1 cellular context compared by ENCODE assay signal in the genomic region with DNA sequence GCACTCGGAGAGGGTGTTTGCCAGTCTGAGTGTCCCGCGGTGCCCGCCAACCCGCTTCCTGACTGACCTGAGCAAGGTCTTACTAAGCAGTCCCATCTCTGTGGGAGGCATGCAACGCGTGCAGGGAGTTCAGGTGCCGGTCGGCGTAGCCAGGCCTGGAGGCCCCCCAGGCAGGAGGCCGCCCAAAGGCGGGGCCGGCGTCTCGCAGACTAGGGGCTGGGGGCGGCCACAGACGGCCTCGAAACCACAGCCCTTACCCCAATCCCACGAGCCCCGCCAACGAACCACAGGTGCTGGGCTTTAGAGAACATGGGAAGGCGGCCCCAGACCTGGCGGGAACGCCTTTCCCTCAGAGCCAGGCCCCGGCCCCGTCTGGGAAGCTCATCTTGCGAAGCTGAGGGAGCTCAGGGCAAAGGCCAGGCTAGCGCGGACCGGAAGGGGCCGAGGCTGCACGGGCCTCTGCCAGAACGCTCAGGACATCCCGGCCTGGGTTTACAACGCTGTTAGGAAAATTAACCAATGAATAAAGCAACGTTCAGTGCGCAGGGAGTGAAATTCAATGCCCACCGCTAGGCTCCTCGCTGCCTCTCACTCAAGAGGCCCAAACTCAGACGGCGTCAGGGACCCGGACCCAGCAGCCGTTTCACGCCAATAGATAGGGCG.
TF ChIP-seq lines count a peak whose summit lies in the region.

No MANE protein-coding gene starts in this region.

TF ChIP-seq in HepG2, 621 proteins besides CTCF, POLR2A, EP300 and RAD21 (continued from another document and continues in another):
- TF ChIP-seq, protein P1, sequence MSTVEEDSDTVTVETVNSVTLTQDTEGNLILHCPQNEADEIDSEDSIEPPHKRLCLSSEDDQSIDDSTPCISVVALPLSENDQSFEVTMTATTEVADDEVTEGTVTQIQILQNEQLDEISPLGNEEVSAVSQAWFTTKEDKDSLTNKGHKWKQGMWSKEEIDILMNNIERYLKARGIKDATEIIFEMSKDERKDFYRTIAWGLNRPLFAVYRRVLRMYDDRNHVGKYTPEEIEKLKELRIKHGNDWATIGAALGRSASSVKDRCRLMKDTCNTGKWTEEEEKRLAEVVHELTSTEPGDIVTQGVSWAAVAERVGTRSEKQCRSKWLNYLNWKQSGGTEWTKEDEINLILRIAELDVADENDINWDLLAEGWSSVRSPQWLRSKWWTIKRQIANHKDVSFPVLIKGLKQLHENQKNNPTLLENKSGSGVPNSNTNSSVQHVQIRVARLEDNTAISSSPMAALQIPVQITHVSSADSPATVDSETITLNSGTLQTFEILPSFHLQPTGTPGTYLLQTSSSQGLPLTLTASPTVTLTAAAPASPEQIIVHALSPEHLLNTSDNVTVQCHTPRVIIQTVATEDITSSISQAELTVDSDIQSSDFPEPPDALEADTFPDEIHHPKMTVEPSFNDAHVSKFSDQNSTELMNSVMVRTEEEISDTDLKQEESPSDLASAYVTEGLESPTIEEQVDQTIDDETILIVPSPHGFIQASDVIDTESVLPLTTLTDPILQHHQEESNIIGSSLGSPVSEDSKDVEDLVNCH (CRISPR knock-in tag; IDR thresholded peaks at IDR 0.05) = 0 out of 2 replicates have a peak, but pooled peaks have one; percentile 44
- TF ChIP-seq, protein P2, sequence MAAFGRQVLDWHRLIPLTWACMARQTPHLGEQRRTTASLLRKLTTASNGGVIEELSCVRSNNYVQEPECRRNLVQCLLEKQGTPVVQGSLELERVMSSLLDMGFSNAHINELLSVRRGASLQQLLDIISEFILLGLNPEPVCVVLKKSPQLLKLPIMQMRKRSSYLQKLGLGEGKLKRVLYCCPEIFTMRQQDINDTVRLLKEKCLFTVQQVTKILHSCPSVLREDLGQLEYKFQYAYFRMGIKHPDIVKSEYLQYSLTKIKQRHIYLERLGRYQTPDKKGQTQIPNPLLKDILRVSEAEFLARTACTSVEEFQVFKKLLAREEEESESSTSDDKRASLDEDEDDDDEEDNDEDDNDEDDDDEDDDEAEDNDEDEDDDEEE (CRISPR knock-in tag; IDR thresholded peaks at IDR 0.05) = peak; percentile 73; the same call in 1 of the 2 replicates
- TF ChIP-seq ZNF264 (CRISPR knock-in tag; IDR thresholded peaks at IDR 0.05) (peak; percentile 85), ZBTB46 (CRISPR knock-in tag; IDR thresholded peaks at IDR 0.05; ENCODE audit: borderline replicate concordance) (peak; percentile 79; the same call in 1 of the 2 replicates), JARID2 (CRISPR knock-in tag; IDR thresholded peaks at IDR 0.05; ENCODE audit: insufficient replicate concordance) (no peak), ZNF446 (CRISPR knock-in tag; IDR thresholded peaks at IDR 0.05) (peak; percentile 80), PITX1 (CRISPR knock-in tag; IDR thresholded peaks at IDR 0.05) (peak; percentile 47; the same call in 1 of the 2 replicates), ZNF543 (CRISPR knock-in tag; IDR thresholded peaks at IDR 0.05) (peak; percentile 93; the same call in 1 of the 2 replicates), ZNF430 (CRISPR knock-in tag; IDR thresholded peaks at IDR 0.05) (peak; percentile 63; the same call in 1 of the 2 replicates), GTF3A (CRISPR knock-in tag; conservative IDR thresholded peaks at IDR 0.05) (0 out of 2 replicates have a peak, but pooled peaks have one; percentile 57), ESRRA (CRISPR knock-in tag; IDR thresholded peaks at IDR 0.05; ENCODE audit: low read depth) (no peak; the same call in 1 of the 2 replicates), YEATS4 (CRISPR knock-in tag; IDR thresholded peaks at IDR 0.05; ENCODE audit: borderline replicate concordance) (peak; percentile 81), HDAC1 (CRISPR knock-in tag; IDR thresholded peaks at IDR 0.05) (peak; percentile 46; the same call in 1 of the 2 replicates), KLF6 (CRISPR knock-in tag; IDR thresholded peaks at IDR 0.05) (peak; percentile 92), GABPB1 (CRISPR knock-in tag; IDR thresholded peaks at IDR 0.05) (peak; percentile 88), TCF7 (IDR thresholded peaks at IDR 0.05; ENCODE audit: low read depth) (no peak), GFI1 (CRISPR knock-in tag; IDR thresholded peaks at IDR 0.05; ENCODE audit: borderline replicate concordance) (peak; percentile 38; the same call in 1 of the 2 replicates), ZFP82 (CRISPR knock-in tag; IDR thresholded peaks at IDR 0.05; ENCODE audit: borderline replicate concordance) (peak; percentile 78; the same call in 1 of the 2 replicates), ARNT (IDR thresholded peaks at IDR 0.05) (no peak), POLR2AphosphoS5 (IDR thresholded peaks at IDR 0.05; ENCODE audit: low read depth, low read length) (peak; percentile 92), ZNF24 (IDR thresholded peaks at IDR 0.05) (no peak), MXD1 (CRISPR knock-in tag; IDR thresholded peaks at IDR 0.05) (peak; percentile 90), PAX8 (CRISPR knock-in tag; IDR thresholded peaks at IDR 0.05; ENCODE audit: borderline replicate concordance) (peak; percentile 98), NR2F1 (CRISPR knock-in tag; IDR thresholded peaks at IDR 0.05) (peak; percentile 34 to 38; a peak in 2 of 4 replicates), SSRP1 (CRISPR knock-in tag; IDR thresholded peaks at IDR 0.05) (no peak), SPEN (CRISPR knock-in tag; IDR thresholded peaks at IDR 0.05; ENCODE audit: low read depth) (no peak; the same call in 1 of the 2 replicates), ZSCAN20 (CRISPR knock-in tag; IDR thresholded peaks at IDR 0.05; ENCODE audit: borderline replicate concordance) (peak; percentile 83), ZBTB7B (CRISPR knock-in tag; IDR thresholded peaks at IDR 0.05) (peak; percentile 14; the same call in 1 of the 2 replicates), DZIP1 (CRISPR knock-in tag; IDR thresholded peaks at IDR 0.05) (peak; percentile 82; the same call in 1 of the 2 replicates), ISL2 (CRISPR knock-in tag; IDR thresholded peaks at IDR 0.05) (peak; percentile 66; the same call in 1 of the 2 replicates), GABPA (IDR thresholded peaks at IDR 0.05; ENCODE audit: low read depth, low read length) (no peak), GABPA (CRISPR knock-in tag; IDR thresholded peaks at IDR 0.05; ENCODE audit: low read depth) (peak; percentile 70), ZNF709 (CRISPR knock-in tag; IDR thresholded peaks at IDR 0.05) (peak; percentile 74; the same call in 1 of the 2 replicates), ZNF670 (CRISPR knock-in tag; IDR thresholded peaks at IDR 0.05; ENCODE audit: borderline replicate concordance) (no peak; the same call in 1 of the 2 replicates), SMARCC2 (IDR thresholded peaks at IDR 0.05) (no peak), ARNTL (CRISPR knock-in tag; IDR thresholded peaks at IDR 0.05) (peak; percentile 14; the same call in 1 of the 2 replicates)
- TF ChIP-seq, protein P3, sequence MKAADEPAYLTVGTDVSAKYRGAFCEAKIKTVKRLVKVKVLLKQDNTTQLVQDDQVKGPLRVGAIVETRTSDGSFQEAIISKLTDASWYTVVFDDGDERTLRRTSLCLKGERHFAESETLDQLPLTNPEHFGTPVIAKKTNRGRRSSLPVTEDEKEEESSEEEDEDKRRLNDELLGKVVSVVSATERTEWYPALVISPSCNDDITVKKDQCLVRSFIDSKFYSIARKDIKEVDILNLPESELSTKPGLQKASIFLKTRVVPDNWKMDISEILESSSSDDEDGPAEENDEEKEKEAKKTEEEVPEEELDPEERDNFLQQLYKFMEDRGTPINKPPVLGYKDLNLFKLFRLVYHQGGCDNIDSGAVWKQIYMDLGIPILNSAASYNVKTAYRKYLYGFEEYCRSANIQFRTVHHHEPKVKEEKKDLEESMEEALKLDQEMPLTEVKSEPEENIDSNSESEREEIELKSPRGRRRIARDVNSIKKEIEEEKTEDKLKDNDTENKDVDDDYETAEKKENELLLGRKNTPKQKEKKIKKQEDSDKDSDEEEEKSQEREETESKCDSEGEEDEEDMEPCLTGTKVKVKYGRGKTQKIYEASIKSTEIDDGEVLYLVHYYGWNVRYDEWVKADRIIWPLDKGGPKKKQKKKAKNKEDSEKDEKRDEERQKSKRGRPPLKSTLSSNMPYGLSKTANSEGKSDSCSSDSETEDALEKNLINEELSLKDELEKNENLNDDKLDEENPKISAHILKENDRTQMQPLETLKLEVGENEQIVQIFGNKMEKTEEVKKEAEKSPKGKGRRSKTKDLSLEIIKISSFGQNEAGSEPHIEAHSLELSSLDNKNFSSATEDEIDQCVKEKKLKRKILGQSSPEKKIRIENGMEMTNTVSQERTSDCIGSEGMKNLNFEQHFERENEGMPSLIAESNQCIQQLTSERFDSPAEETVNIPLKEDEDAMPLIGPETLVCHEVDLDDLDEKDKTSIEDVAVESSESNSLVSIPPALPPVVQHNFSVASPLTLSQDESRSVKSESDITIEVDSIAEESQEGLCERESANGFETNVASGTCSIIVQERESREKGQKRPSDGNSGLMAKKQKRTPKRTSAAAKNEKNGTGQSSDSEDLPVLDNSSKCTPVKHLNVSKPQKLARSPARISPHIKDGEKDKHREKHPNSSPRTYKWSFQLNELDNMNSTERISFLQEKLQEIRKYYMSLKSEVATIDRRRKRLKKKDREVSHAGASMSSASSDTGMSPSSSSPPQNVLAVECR (CRISPR knock-in tag; IDR thresholded peaks at IDR 0.05; ENCODE audit: borderline replicate concordance) = peak; percentile 68
- TF ChIP-seq, protein P4, sequence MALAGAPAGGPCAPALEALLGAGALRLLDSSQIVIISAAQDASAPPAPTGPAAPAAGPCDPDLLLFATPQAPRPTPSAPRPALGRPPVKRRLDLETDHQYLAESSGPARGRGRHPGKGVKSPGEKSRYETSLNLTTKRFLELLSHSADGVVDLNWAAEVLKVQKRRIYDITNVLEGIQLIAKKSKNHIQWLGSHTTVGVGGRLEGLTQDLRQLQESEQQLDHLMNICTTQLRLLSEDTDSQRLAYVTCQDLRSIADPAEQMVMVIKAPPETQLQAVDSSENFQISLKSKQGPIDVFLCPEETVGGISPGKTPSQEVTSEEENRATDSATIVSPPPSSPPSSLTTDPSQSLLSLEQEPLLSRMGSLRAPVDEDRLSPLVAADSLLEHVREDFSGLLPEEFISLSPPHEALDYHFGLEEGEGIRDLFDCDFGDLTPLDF (CRISPR knock-in tag; IDR thresholded peaks at IDR 0.05) = peak; percentile 84
- TF ChIP-seq, protein P5, sequence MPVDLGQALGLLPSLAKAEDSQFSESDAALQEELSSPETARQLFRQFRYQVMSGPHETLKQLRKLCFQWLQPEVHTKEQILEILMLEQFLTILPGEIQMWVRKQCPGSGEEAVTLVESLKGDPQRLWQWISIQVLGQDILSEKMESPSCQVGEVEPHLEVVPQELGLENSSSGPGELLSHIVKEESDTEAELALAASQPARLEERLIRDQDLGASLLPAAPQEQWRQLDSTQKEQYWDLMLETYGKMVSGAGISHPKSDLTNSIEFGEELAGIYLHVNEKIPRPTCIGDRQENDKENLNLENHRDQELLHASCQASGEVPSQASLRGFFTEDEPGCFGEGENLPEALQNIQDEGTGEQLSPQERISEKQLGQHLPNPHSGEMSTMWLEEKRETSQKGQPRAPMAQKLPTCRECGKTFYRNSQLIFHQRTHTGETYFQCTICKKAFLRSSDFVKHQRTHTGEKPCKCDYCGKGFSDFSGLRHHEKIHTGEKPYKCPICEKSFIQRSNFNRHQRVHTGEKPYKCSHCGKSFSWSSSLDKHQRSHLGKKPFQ (CRISPR knock-in tag; IDR thresholded peaks at IDR 0.05; ENCODE audit: insufficient replicate concordance) = peak; percentile 87
- TF ChIP-seq, protein P6, sequence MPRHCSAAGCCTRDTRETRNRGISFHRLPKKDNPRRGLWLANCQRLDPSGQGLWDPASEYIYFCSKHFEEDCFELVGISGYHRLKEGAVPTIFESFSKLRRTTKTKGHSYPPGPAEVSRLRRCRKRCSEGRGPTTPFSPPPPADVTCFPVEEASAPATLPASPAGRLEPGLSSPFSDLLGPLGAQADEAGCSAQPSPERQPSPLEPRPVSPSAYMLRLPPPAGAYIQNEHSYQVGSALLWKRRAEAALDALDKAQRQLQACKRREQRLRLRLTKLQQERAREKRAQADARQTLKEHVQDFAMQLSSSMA (CRISPR knock-in tag; IDR thresholded peaks at IDR 0.05) = peak; percentile 67
- TF ChIP-seq, protein P7, sequence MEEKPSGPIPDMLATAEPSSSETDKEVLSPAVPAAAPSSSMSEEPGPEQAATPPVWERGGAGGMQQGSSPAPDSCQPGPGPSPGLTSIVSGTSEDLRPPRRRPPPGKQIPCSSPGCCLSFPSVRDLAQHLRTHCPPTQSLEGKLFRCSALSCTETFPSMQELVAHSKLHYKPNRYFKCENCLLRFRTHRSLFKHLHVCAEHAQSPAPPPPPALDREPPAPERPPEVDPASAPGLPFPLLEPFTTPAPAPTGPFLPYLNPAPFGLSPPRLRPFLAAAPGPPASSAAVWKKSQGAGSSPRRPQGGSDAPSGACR (CRISPR knock-in tag; IDR thresholded peaks at IDR 0.05) = peak; percentile 75
- TF ChIP-seq, protein P8, sequence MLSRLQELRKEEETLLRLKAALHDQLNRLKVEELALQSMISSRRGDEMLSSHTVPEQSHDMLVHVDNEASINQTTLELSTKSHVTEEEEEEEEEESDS (CRISPR knock-in tag; IDR thresholded peaks at IDR 0.05; ENCODE audit: borderline replicate concordance) = 0 out of 2 replicates have a peak, but pooled peaks have one; percentile 17
